Comparison of ENCODE assay signal across 12 cellular contexts in the genomic region with DNA sequence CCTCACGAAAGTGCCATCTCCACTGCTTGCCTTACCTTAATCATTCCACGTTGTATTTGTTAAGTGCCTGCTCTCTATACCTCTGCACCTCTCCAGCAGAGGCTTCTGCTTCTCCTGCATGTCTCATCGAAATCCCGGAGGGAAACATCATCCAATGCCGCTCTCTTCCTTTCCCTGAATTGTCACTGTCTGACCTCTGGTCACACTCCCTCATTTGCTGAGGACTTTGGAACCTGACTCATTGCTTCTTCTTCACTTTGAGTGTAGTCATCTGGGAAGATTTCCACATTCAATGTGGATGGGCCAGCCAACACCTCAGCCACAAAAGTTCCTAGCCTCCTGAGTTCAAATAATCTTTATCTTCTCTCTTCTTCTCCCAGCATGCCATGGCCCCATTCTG.
"Had no signal": no experiment of that assay in that cellular context is flagged by ENCODE, and none has a peak within 500 bp of the region (broad histone marks: within the 10 kb centered on the region; RNA-seq: fewer than 3 reads in every experiment).

No MANE protein-coding gene starts in this region.

- H3K27ac ChIP-seq: heart right ventricle, neural progenitor cell, pancreas, uterus, WERI-Rb-1 had no signal

- H3K27me3 ChIP-seq: heart right ventricle, neural progenitor cell, pancreas, uterus had no signal

- H3K27ac Mint-ChIP-seq: activated CD8-positive, alpha-beta T cell treated with anti-CD3 and anti-CD28 coated beads, Interleukin-2, amount 10 ng/mL, durations not matched to agents 7 days and 5 days; activated naive CD8-positive, alpha-beta T cell treated with anti-CD3 and anti-CD28 coated beads, Interleukin-2, amount 10 ng/mL, durations not matched to agents 7 days and 5 days; neural progenitor cell had no signal

- H3K4me1 Mint-ChIP-seq: activated naive CD8-positive, alpha-beta T cell treated with anti-CD3 and anti-CD28 coated beads, Interleukin-2, amount 10 ng/mL, durations not matched to agents 7 days and 5 days; neural progenitor cell had no signal

- ATAC-seq: activated CD8-positive, alpha-beta T cell treated with anti-CD3 and anti-CD28 coated beads, Interleukin-2, amount 10 ng/mL, durations not matched to agents 7 days and 5 days; heart right ventricle; left ventricle myocardium superior; pancreas had no signal

- H3K9me3 ChIP-seq: heart right ventricle, pancreas, uterus had no signal

- H3K4me2 ChIP-seq: neural progenitor cell had no signal

- H3K4me3 Mint-ChIP-seq: activated CD8-positive, alpha-beta T cell treated with anti-CD3 and anti-CD28 coated beads, Interleukin-2, amount 10 ng/mL, durations not matched to agents 7 days and 5 days; activated naive CD8-positive, alpha-beta T cell treated with anti-CD3 and anti-CD28 coated beads, Interleukin-2, amount 10 ng/mL, durations not matched to agents 7 days and 5 days; neural progenitor cell had no signal

- H3K9ac ChIP-seq: neural progenitor cell had no signal

- H2AFZ ChIP-seq: neural progenitor cell had no signal

- DNase-seq: activated CD4-positive, alpha-beta T cell treated with anti-CD3 and anti-CD28 coated beads for 4 hours; activated CD8-positive, alpha-beta memory T cell treated with anti-CD3 and anti-CD28 coated beads, Interleukin-2, amount 50 U/mL, for 48 hours; activated CD8-positive, alpha-beta T cell treated with anti-CD3 and anti-CD28 coated beads, Interleukin-2, amount 10 ng/mL, durations not matched to agents 7 days and 5 days; activated naive CD8-positive, alpha-beta T cell treated with anti-CD3 and anti-CD28 coated beads, Interleukin-2, amount 10 ng/mL, durations not matched to agents 7 days and 5 days; heart right ventricle; islet precursor cell; left ventricle myocardium superior; pancreas; T-helper 9 cell; uterus; WERI-Rb-1 had no signal

- H3K36me3 ChIP-seq: heart right ventricle, neural progenitor cell, pancreas, uterus, WERI-Rb-1 had no signal

- H3K9me3 Mint-ChIP-seq: activated naive CD8-positive, alpha-beta T cell treated with anti-CD3 and anti-CD28 coated beads, Interleukin-2, amount 10 ng/mL, durations not matched to agents 7 days and 5 days; neural progenitor cell had no signal

- H3K4me3 ChIP-seq: heart right ventricle, neural progenitor cell, pancreas, uterus had no signal

- H3K4me1 ChIP-seq: heart right ventricle, neural progenitor cell, pancreas, uterus had no signal

- H3K36me3 Mint-ChIP-seq: activated naive CD8-positive, alpha-beta T cell treated with anti-CD3 and anti-CD28 coated beads, Interleukin-2, amount 10 ng/mL, durations not matched to agents 7 days and 5 days; neural progenitor cell had no signal
